ENCODE assay signal across 36 cellular contexts in the genomic region with DNA sequence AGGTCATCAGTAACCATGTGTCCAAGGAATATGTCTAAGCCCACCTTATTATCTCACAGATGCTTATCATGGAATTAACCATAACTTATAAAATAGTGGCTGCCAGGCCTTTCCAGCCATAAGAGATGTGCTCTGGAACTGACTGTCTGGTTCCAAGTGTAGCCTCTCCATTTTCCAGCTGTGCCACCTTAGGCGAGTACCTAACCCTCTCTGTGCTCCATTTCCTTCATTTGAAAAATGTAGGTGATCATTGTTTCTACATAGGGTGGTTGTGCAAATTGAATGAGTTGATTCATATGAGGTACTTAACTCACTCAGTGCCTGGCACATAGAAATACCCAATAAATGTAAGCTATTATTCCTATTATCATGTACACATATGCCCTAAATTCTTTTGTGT.
"Had no signal": no experiment of that assay in that cellular context is flagged by ENCODE, and none has a peak within 500 bp of the region (broad histone marks: within the 10 kb centered on the region; RNA-seq: fewer than 3 reads in every experiment).

No MANE protein-coding gene starts in this region.

- ATAC-seq: activated naive CD4-positive, alpha-beta T cell treated with anti-CD3 and anti-CD28 coated beads, Interleukin-2, amount 50 U/mL, for 72 hours; activated T-cell treated with anti-CD3 and anti-CD28 coated beads, Interleukin-2, amount 50 U/mL, for 4 hours; body of pancreas; PC-3 had no signal

- H3K4me1 Mint-ChIP-seq: activated B cell treated with CpG ODN at 0.5 μM for 24 hours had no signal

- H3K9me3 ChIP-seq: adrenal gland, body of pancreas, breast epithelium, Peyer's patch had no signal

- H3K9me3 Mint-ChIP-seq: activated naive CD4-positive, alpha-beta T cell treated with anti-CD3 and anti-CD28 coated beads for 36 hours; activated T-cell treated with anti-CD3 and anti-CD28 coated beads, Interleukin-2, amount 50 U/mL, for 4 hours had no signal

- H3K27me3 Mint-ChIP-seq: activated CD4-positive, alpha-beta memory T cell treated with anti-CD3 and anti-CD28 coated beads for 36 hours had no signal

- H3K4me1 ChIP-seq: adrenal gland, body of pancreas, breast epithelium, Peyer's patch had no signal

- DNase-seq: activated B cell treated with CpG ODN at 0.5 μM for 24 hours; activated CD4-positive, alpha-beta memory T cell treated with anti-CD3 and anti-CD28 coated beads for 36 hours; activated CD4-positive, alpha-beta T cell treated with anti-CD3 and anti-CD28 coated beads for 4 hours; activated CD4-positive, alpha-beta T cell treated with anti-CD3 and anti-CD28 coated beads, Interleukin-2, amount 50 U/mL, for 1 hour; activated CD4-positive, CD25-positive, alpha-beta regulatory T cell treated with anti-CD3 and anti-CD28 coated beads, Interleukin-2, amount 50 U/mL, for 72 hours; activated CD8-positive, alpha-beta memory T cell treated with anti-CD3 and anti-CD28 coated beads, Interleukin-2, amount 50 U/mL, for 4 hours; activated gamma-delta T cell treated with Interleukin-2 at 50 U/mL for 16 hours; activated naive CD4-positive, alpha-beta T cell treated with anti-CD3 and anti-CD28 coated beads for 36 hours; activated T-cell treated with anti-CD3 and anti-CD28 coated beads for 4 hours; activated T-cell treated with anti-CD3 and anti-CD28 coated beads, Interleukin-2, amount 50 U/mL, for 4 hours; adrenal gland; body of pancreas; caudate nucleus; cerebellar nuclear complex; NCI-H1048; NCI-H1105 treated with DMSO at 0.1 percent for 48 hours; NCI-H1436; NCI-H1694 treated with DMSO at 0.1 percent for 48 hours; NCI-H2029; NCI-H345; NCI-H510A; NCI-H526; NCI-H748 treated with DMSO at 0.1 percent for 48 hours; NK-92 treated with Interleukin-12 subunit alpha and Interleukin-12 subunit beta, amount 100 ng/mL, for 24 hours; PC-3; Peyer's patch; Right ventricle myocardium superior; SW 1271; T-helper 1 cell; T-helper 2 cell; T-helper 9 cell had no signal

- H3K4me3 Mint-ChIP-seq: activated B cell treated with CpG ODN at 0.5 μM for 24 hours; activated CD4-positive, alpha-beta memory T cell treated with anti-CD3 and anti-CD28 coated beads for 36 hours; activated naive CD4-positive, alpha-beta T cell treated with anti-CD3 and anti-CD28 coated beads for 36 hours; activated T-cell treated with anti-CD3 and anti-CD28 coated beads, Interleukin-2, amount 50 U/mL, for 4 hours; activated T-helper 1 cell treated with anti-CD3 and anti-CD28 coated beads, Interleukin-12 subunit alpha, Interleukin-12 subunit beta, Interleukin-2, Interleukin-4 antibody, amounts not matched to agents 30 ng/mL and 10 ng/mL and 1 ng/mL, durations not matched to agents 14 hours and 24 hours and 36 hours had no signal

- H3K36me3 ChIP-seq: adrenal gland, breast epithelium, MG63, Peyer's patch had no signal

- H3K4me3 ChIP-seq: adrenal gland, body of pancreas, breast epithelium, MG63, Peyer's patch had no signal

- H3K27me3 ChIP-seq: adrenal gland, body of pancreas, breast epithelium, MG63, Peyer's patch had no signal

- H3K27ac ChIP-seq: adrenal gland, body of pancreas, breast epithelium, Peyer's patch, VCaP had no signal

- H3K36me3 Mint-ChIP-seq: activated CD4-positive, alpha-beta memory T cell treated with anti-CD3 and anti-CD28 coated beads for 36 hours; activated naive CD4-positive, alpha-beta T cell treated with anti-CD3 and anti-CD28 coated beads, Interleukin-2, amount 50 U/mL, for 72 hours had no signal

- H3K27ac Mint-ChIP-seq: activated B cell treated with CpG ODN at 0.5 μM for 24 hours; activated CD4-positive, alpha-beta memory T cell treated with anti-CD3 and anti-CD28 coated beads for 36 hours; activated naive CD4-positive, alpha-beta T cell treated with anti-CD3 and anti-CD28 coated beads for 36 hours; activated naive CD4-positive, alpha-beta T cell treated with anti-CD3 and anti-CD28 coated beads, Interleukin-2, amount 50 U/mL, for 72 hours; activated T-helper 1 cell treated with anti-CD3 and anti-CD28 coated beads, Interleukin-12 subunit alpha, Interleukin-12 subunit beta, Interleukin-2, Interleukin-4 antibody, amounts not matched to agents 30 ng/mL and 10 ng/mL and 1 ng/mL, durations not matched to agents 14 hours and 24 hours and 36 hours had no signal
